In the genomic region with DNA sequence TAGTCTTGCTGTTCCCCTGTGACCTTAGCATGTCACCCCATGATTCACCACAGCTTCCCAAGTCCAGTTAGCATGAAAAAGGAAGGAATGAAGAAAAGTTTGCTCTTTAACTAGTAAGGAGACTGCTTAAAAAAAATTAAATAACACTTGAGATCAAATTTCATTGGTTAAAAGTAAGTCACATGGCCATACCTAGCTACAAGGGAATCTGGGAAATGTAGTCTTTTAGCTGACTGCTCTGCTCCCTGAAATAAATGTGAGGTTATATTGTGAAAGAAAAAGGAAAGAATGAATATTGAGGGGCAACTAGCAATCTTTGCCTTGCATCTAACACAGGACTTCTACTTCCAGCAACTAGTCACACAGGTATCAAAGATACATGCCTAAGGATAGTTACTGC, we compare ENCODE assay signal across 19 cellular contexts.
"Had no signal": no experiment of that assay in that cellular context is flagged by ENCODE, and none has a peak within 500 bp of the region (broad histone marks: within the 10 kb centered on the region; RNA-seq: fewer than 3 reads in every experiment).

No MANE protein-coding gene starts in this region.

- H3K36me3 ChIP-seq: cardiac muscle cell, heart right ventricle, left lung, prostate gland, spleen, tibial nerve had no signal

- H3K4me3 ChIP-seq: cardiac muscle cell, heart right ventricle, left lung, prostate gland, spleen, tibial nerve had no signal

- H3K27me3 ChIP-seq: cardiac muscle cell, foreskin keratinocyte, heart right ventricle, left lung, spleen, tibial nerve had no signal

- DNase-seq: activated CD4-positive, alpha-beta T cell treated with anti-CD3 and anti-CD28 coated beads for 36 hours; activated CD8-positive, alpha-beta memory T cell treated with anti-CD3 and anti-CD28 coated beads, Interleukin-2, amount 50 U/mL, for 48 hours; activated CD8-positive, alpha-beta T cell treated with anti-CD3 and anti-CD28 coated beads for 36 hours; activated naive CD4-positive, alpha-beta T cell; foreskin keratinocyte; heart right ventricle; islet precursor cell; left lung; nucleus accumbens; spleen; stimulated activated CD4-positive, alpha-beta T cell treated with anti-CD3 and anti-CD28 coated beads, Interleukin-1b, Interleukin-23, amount 100 ng/mL, for 48 hours; stimulated activated naive B cell treated with anti-CD40 and anti-IgM and Interleukin-4, amounts not matched to agents 10 μg/mL and 1 μg/mL and 100 μg/mL, for 72 hours had no signal

- H3K9me3 ChIP-seq: left lung, prostate gland had no signal

- ATAC-seq: activated CD4-positive, alpha-beta T cell treated with anti-CD3 and anti-CD28 coated beads for 36 hours; activated CD8-positive, alpha-beta T cell treated with anti-CD3 and anti-CD28 coated beads for 36 hours; foreskin keratinocyte; heart right ventricle; left lung; natural killer cell treated with Interleukin-12 subunit alpha and Interleukin-12 subunit beta and Interleukin-15 and Interleukin-18, amount 100 ng/mL, for 72 hours; sciatic nerve; stimulated activated naive B cell treated with anti-CD40 and anti-IgM and Interleukin-4, amounts not matched to agents 10 μg/mL and 1 μg/mL and 100 μg/mL, for 72 hours had no signal

- FAIRE-seq: astrocyte had no signal

- H3K4me1 ChIP-seq: foreskin keratinocyte, heart right ventricle, left lung, prostate gland, spleen, tibial nerve had no signal

- H3K27ac ChIP-seq: cardiac muscle cell, foreskin keratinocyte, heart right ventricle, left lung, prostate gland, spleen, tibial nerve, VCaP had no signal
